ENCODE assay signal across 23 cellular contexts in the genomic region with DNA sequence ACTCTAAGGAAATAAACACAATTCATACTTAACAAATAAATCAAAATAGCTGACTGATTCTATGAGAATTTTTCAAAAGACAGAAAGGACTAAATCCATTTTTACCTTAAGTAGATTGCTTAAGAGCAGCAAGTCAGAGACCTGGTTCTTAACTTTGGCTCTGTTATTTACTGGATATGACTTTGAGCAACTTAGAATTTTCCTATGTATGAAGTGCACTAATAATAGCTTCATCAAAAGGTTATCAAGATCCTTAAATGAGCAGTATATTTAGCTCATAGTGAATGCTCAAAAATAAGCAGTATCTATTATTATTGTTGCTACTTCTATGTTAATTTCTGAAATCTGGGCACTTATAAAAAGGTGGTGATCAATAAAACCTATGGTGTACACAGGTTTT.
DNase-seq lines count a peak whose midpoint lies in the region.
"Had no signal": no experiment of that assay in that cellular context is flagged by ENCODE, and none has a peak within 500 bp of the region (broad histone marks: within the 10 kb centered on the region; RNA-seq: fewer than 3 reads in every experiment).

No MANE protein-coding gene starts in this region.

- no peak overlapping the region for H3K4me3 Mint-ChIP-seq in activated T-cell treated with anti-CD3 and anti-CD28 coated beads, Interleukin-2, amount 50 U/mL, for 24 hours
- H3K4me3 Mint-ChIP-seq: B cell; CD14-positive monocyte; CD4-positive, alpha-beta memory T cell; CD4-positive, alpha-beta T cell; CD4-positive, CD25-positive, alpha-beta regulatory T cell; CD8-positive, alpha-beta memory T cell; CD8-positive, alpha-beta T cell had no signal

- no peaks in the 10 kb centered on the region for H3K36me3 Mint-ChIP-seq in activated T-cell treated with anti-CD3 and anti-CD28 coated beads, Interleukin-2, amount 50 U/mL, for 24 hours (ENCODE audit: low read depth)
- H3K36me3 Mint-ChIP-seq: CD14-positive monocyte; CD4-positive, alpha-beta memory T cell; CD4-positive, CD25-positive, alpha-beta regulatory T cell; CD8-positive, alpha-beta memory T cell; CD8-positive, alpha-beta T cell had no signal

- H3K9me3 Mint-ChIP-seq in activated T-cell treated with anti-CD3 and anti-CD28 coated beads, Interleukin-2, amount 50 U/mL, for 24 hours = no peaks in the 10 kb centered on the region
- H3K9me3 Mint-ChIP-seq: CD4-positive, alpha-beta T cell had no signal

- no peaks in the 10 kb centered on the region for H3K4me1 Mint-ChIP-seq in activated T-cell treated with anti-CD3 and anti-CD28 coated beads, Interleukin-2, amount 50 U/mL, for 24 hours (ENCODE audit: low read depth)
- H3K4me1 Mint-ChIP-seq: B cell; CD14-positive monocyte; CD4-positive, alpha-beta memory T cell; CD4-positive, CD25-positive, alpha-beta regulatory T cell; CD8-positive, alpha-beta memory T cell had no signal

- no peak overlapping the region for H3K27ac Mint-ChIP-seq in activated T-cell treated with anti-CD3 and anti-CD28 coated beads, Interleukin-2, amount 50 U/mL, for 24 hours
- H3K27ac Mint-ChIP-seq: B cell; CD14-positive monocyte; CD4-positive, alpha-beta memory T cell; CD4-positive, alpha-beta T cell; CD4-positive, CD25-positive, alpha-beta regulatory T cell; CD8-positive, alpha-beta memory T cell; CD8-positive, alpha-beta T cell had no signal

- H3K27me3 Mint-ChIP-seq in activated T-cell treated with anti-CD3 and anti-CD28 coated beads, Interleukin-2, amount 50 U/mL, for 24 hours = no peaks in the 10 kb centered on the region
- H3K27me3 Mint-ChIP-seq: B cell; CD4-positive, alpha-beta memory T cell; CD4-positive, alpha-beta T cell; CD4-positive, CD25-positive, alpha-beta regulatory T cell; CD8-positive, alpha-beta memory T cell had no signal

- peak; percentile 8 for DNase-seq in dedifferentiated amniotic fluid mesenchymal stem cell (ENCODE audit: extremely low spot score)
- DNase-seq in activated T-cell treated with anti-CD3 and anti-CD28 coated beads, Interleukin-2, amount 50 U/mL, for 24 hours = no peak
- DNase-seq: 8988T; ACHN; AML-193; BE2C; C1 segment of cervical spinal cord; Caco-2; Calu3; CD4-positive, alpha-beta memory T cell; CD4-positive, alpha-beta T cell; CD4-positive, CD25-positive, alpha-beta regulatory T cell; CD8-positive, alpha-beta memory T cell; CD8-positive, alpha-beta T cell; COR-L47; DMS 273 treated with DMSO at 0.1 percent for 48 hours; DMS153; DMS53; DMS79; DMS79 treated with DMSO at 0.1 percent for 48 hours; DND-41 had no signal
